Comparison of ENCODE assay signal across 12 cellular contexts in genomic region chr3:168025076-168025475, GRCh38.
DNase-seq lines count a peak whose midpoint lies in the region; ATAC-seq and TF ChIP-seq lines count a peak whose summit lies in the region.
"Had no signal": no experiment of that assay in that cellular context is flagged by ENCODE, and none has a peak within 500 bp of the region (broad histone marks: within the 10 kb centered on the region; RNA-seq: fewer than 3 reads in every experiment).

No MANE protein-coding gene starts in this region.

- TF ChIP-seq CTCF in heart right ventricle (IDR thresholded peaks at IDR 0.05) (no peak), WTC11 (IDR thresholded peaks at IDR 0.05) (no peak)

- H3K4me1 Mint-ChIP-seq in activated naive CD8-positive, alpha-beta T cell treated with anti-CD3 and anti-CD28 coated beads for 36 hours = peaks cover 21% of the 10 kb centered on the region
- peaks cover 11% of the 10 kb centered on the region for H3K4me1 Mint-ChIP-seq in WTC11

- H3K4me3 Mint-ChIP-seq in activated naive CD8-positive, alpha-beta T cell treated with anti-CD3 and anti-CD28 coated beads for 36 hours = no peak overlapping the region
- no peak overlapping the region for H3K4me3 Mint-ChIP-seq in WTC11
- H3K4me3 Mint-ChIP-seq: CD4-positive, alpha-beta T cell had no signal

- H3K27ac ChIP-seq in heart right ventricle (peak overlapping the region; percentile 7 to 86 (median 73)), subcutaneous abdominal adipose tissue (ENCODE audit: low read depth, low read length) (peak overlapping the region; percentile 11)

- no peaks in the 10 kb centered on the region for H3K9me3 Mint-ChIP-seq in activated naive CD8-positive, alpha-beta T cell treated with anti-CD3 and anti-CD28 coated beads for 36 hours
- H3K9me3 Mint-ChIP-seq in WTC11 = no peaks in the 10 kb centered on the region
- H3K9me3 Mint-ChIP-seq: CD4-positive, alpha-beta T cell had no signal

- ATAC-seq in heart right ventricle (no peak), left cardiac atrium (no peak), GM19452 (IDR thresholded peaks at IDR 0.05; ENCODE audit: unreplicated experiment) (no peak), WTC11 (no peak)

- POLR2A ChIA-PET in WTC11 (lab: Charles Lee) = no interaction called here

- H3K27ac Mint-ChIP-seq in activated naive CD8-positive, alpha-beta T cell treated with anti-CD3 and anti-CD28 coated beads for 36 hours = peak overlapping the region; percentile 84
- H3K27ac Mint-ChIP-seq in WTC11 = no peak overlapping the region; the same call in 1 of the 2 replicates
- H3K27ac Mint-ChIP-seq: CD4-positive, alpha-beta T cell had no signal

- CTCF ChIA-PET in WTC11 (lab: Charles Lee) = no interaction called here

- H3K27me3 ChIP-seq in heart right ventricle (no peaks in the 10 kb centered on the region), subcutaneous abdominal adipose tissue (ENCODE audit: control insufficient read depth in 5 of 5, insufficient read depth in 4 of 5, low read length in 5 of 5) (no peaks in the 10 kb centered on the region)

- no peak overlapping the region for H3K4me3 ChIP-seq in heart right ventricle
- no peak overlapping the region for H3K4me3 ChIP-seq in subcutaneous abdominal adipose tissue (ENCODE audit: low read depth in 1 of 5, low read length in 5 of 5)

- no peak overlapping the region for H3K9ac ChIP-seq in subcutaneous abdominal adipose tissue (ENCODE audit: low read length in 5 of 5)

- H3K36me3 Mint-ChIP-seq in activated naive CD8-positive, alpha-beta T cell treated with anti-CD3 and anti-CD28 coated beads for 36 hours = peaks cover 27% of the 10 kb centered on the region
- H3K36me3 Mint-ChIP-seq in WTC11 = peaks cover 53% of the 10 kb centered on the region

- H3K4me1 ChIP-seq in heart right ventricle = peaks cover 0 to 57% (median 25%) of the 10 kb centered on the region in 9 donors
- peaks cover 0 to 9% (median 0%) of the 10 kb centered on the region in 5 donors for H3K4me1 ChIP-seq in subcutaneous abdominal adipose tissue (ENCODE audit: control insufficient read depth in 5 of 5, insufficient read depth in 5 of 5, low read length in 5 of 5)

- H3K36me3 ChIP-seq in heart right ventricle = peaks cover 0 to 100% (median 53%) of the 10 kb centered on the region in 9 donors
- peaks cover 54 to 67% (median 57%) of the 10 kb centered on the region in 5 donors for H3K36me3 ChIP-seq in subcutaneous abdominal adipose tissue (ENCODE audit: control insufficient read depth in 5 of 5, insufficient read depth in 5 of 5, low read length in 5 of 5)

- H3K27me3 Mint-ChIP-seq in activated naive CD8-positive, alpha-beta T cell treated with anti-CD3 and anti-CD28 coated beads for 36 hours = peaks cover 8% of the 10 kb centered on the region
- H3K27me3 Mint-ChIP-seq in WTC11 (ENCODE audit: low read depth) = no peaks in the 10 kb centered on the region
- H3K27me3 Mint-ChIP-seq: CD4-positive, alpha-beta T cell had no signal

- no peaks in the 10 kb centered on the region for H3K9me3 ChIP-seq in heart right ventricle
- H3K9me3 ChIP-seq in subcutaneous abdominal adipose tissue (ENCODE audit: control insufficient read depth in 5 of 5, low read length in 5 of 5) = no peaks in the 10 kb centered on the region

- DNase-seq in heart right ventricle = no peak
- DNase-seq in left cardiac atrium = no peak
- DNase-seq in activated naive CD8-positive, alpha-beta T cell treated with anti-CD3 and anti-CD28 coated beads for 36 hours = no peak
- peak; percentile 8 for DNase-seq in hepatic stellate cell (ENCODE audit: low spot score)
- no peak for DNase-seq in COR-L47 (lab: John Stamatoyannopoulos, UW)
- no peak for DNase-seq in WTC11 (ENCODE audit: low spot score)
- DNase-seq: activated T-cell treated with anti-CD3 and anti-CD28 coated beads, Interleukin-2, amount 50 U/mL, for 1 hour; CD4-positive, alpha-beta T cell; cortex of kidney; stimulated activated naive CD4-positive, alpha-beta T cell treated with Interleukin-2 at 50 U/mL for 16 hours had no signal

- intact Hi-C loops in heart right ventricle (cut with DNase I) = loop anchor here in 1 of 10 donors (10.0 kb wide), 1 partner anchor 90 kb away; no protein-coding TSS in a partner anchor
- intact Hi-C loops in left cardiac atrium (cut with DNase I) = no loop called here

TF ChIP-seq in WTC11, 78 proteins besides CTCF, POLR2A, EP300 and RAD21 (continues in another document):
- no peak for TF ChIP-seq ZBTB21 (CRISPR knock-in tag; IDR thresholded peaks at IDR 0.05; ENCODE audit: borderline replicate concordance)
- no peak for TF ChIP-seq MLX (CRISPR knock-in tag; IDR thresholded peaks at IDR 0.05)
- TF ChIP-seq ARID4B (CRISPR knock-in tag; IDR thresholded peaks at IDR 0.05; ENCODE audit: borderline replicate concordance) = no peak
- TF ChIP-seq GABPB1 (CRISPR knock-in tag; IDR thresholded peaks at IDR 0.05) = no peak
- no peak for TF ChIP-seq OVOL2 (CRISPR knock-in tag; IDR thresholded peaks at IDR 0.05; ENCODE audit: borderline replicate concordance)
- TF ChIP-seq ZNF138 (CRISPR knock-in tag; conservative IDR thresholded peaks at IDR 0.05) = no peak
- TF ChIP-seq, protein P1, sequence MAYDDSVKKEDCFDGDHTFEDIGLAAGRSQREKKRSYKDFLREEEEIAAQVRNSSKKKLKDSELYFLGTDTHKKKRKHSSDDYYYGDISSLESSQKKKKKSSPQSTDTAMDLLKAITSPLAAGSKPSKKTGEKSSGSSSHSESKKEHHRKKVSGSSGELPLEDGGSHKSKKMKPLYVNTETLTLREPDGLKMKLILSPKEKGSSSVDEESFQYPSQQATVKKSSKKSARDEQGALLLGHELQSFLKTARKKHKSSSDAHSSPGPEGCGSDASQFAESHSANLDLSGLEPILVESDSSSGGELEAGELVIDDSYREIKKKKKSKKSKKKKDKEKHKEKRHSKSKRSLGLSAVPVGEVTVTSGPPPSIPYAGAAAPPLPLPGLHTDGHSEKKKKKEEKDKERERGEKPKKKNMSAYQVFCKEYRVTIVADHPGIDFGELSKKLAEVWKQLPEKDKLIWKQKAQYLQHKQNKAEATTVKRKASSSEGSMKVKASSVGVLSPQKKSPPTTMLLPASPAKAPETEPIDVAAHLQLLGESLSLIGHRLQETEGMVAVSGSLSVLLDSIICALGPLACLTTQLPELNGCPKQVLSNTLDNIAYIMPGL (CRISPR knock-in tag; IDR thresholded peaks at IDR 0.05) = no peak
- no peak for TF ChIP-seq NR2C2 (CRISPR knock-in tag; IDR thresholded peaks at IDR 0.05)
- TF ChIP-seq, protein P2, sequence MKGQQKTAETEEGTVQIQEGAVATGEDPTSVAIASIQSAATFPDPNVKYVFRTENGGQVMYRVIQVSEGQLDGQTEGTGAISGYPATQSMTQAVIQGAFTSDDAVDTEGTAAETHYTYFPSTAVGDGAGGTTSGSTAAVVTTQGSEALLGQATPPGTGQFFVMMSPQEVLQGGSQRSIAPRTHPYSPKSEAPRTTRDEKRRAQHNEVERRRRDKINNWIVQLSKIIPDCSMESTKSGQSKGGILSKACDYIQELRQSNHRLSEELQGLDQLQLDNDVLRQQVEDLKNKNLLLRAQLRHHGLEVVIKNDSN (CRISPR knock-in tag; IDR thresholded peaks at IDR 0.05) = no peak
- no peak for TF ChIP-seq ESRRA (CRISPR knock-in tag; IDR thresholded peaks at IDR 0.05; ENCODE audit: borderline replicate concordance)
- no peak for TF ChIP-seq HMGA2 (CRISPR knock-in tag; IDR thresholded peaks at IDR 0.05)
